In the genomic region with DNA sequence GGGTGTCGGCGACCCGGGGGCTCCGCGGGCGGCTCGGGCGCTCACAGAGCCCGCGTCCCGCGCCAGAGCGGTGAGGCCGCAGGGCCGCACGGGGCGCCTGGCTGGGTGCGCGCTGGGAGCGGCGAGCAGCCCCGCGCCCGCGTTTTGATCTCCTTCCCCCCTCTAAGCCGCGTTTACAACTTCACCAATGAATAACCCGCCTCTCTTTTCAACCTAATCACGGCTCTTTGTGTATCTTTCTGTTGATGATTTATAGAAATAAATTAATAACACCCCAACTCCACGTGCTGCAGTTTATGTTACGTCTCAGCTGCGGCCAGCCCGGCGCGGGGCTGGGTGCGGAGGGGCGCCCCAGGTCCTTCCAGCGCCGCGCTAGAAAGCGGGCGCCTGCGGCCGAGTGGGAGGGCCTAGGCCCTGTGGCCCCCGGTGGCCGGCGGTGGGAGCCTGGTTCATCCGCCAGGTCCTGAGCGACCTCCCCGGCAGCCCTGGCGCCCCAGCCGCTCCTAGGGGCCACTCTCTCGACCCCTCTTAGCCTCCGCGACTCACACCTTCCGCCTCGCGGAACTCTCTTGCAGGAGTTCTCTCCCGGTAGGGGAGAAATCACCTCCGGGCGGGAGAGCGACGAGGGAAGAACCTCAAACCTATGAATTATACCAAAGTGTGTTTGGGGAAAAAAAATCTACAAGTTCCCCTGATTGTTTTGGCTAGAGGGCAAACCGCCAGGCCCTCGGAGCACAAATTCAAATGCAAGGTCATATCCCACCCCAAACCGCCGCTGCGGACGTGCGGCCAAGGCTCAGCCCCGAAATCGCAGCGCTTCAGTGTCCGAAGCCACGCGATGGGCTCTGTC, we compare ENCODE assay signal across 9 cellular contexts. TPM values are rescaled to one million over a fixed set of nuclear protein-coding genes. Genes with fewer than 3 reads are reported as not detected.
DNase-seq lines count a peak whose midpoint lies in the region; ATAC-seq, FAIRE-seq and TF ChIP-seq lines count a peak whose summit lies in the region.
"Had no signal": no experiment of that assay in that cellular context is flagged by ENCODE, and none has a peak within 500 bp of the region (broad histone marks: within the 10 kb centered on the region; RNA-seq: fewer than 3 reads in every experiment).

No MANE protein-coding gene starts in this region.

- no peak overlapping the region for H3K27ac ChIP-seq in Panc1 (ENCODE audit: low read length)
- no peak overlapping the region for H3K27ac ChIP-seq in trophoblast cell (ENCODE audit: low read depth, low read length)

- in situ Hi-C loops in Panc1 (cut with HindIII; ENCODE audit: low pct_unique_long_range_greater_than_20kb, low sequenced_read_pairs), result no loop called here

- H3K14ac ChIP-seq in trophoblast cell (ENCODE audit: low read length), result no peak overlapping the region

- no peaks in the 10 kb centered on the region for H3K79me2 ChIP-seq in trophoblast cell (ENCODE audit: control insufficient read depth, insufficient read depth, low read length, poor library complexity)

- H3K4me3 ChIP-seq in Panc1 (ENCODE audit: low read depth in 2 of 2, low read length in 2 of 2) (peak overlapping the region; percentile 27 to 35), trophoblast cell (ENCODE audit: low read depth, low read length) (no peak overlapping the region)

- H3K9me3 ChIP-seq in Panc1 (ENCODE audit: control insufficient read depth, insufficient read depth, low read depth, low read length), result no peaks in the 10 kb centered on the region
- H3K9me3 ChIP-seq in trophoblast cell (ENCODE audit: insufficient read depth, low read depth, low read length), result no peaks in the 10 kb centered on the region

- H3K9ac ChIP-seq in trophoblast cell (ENCODE audit: low read length), result no peak overlapping the region

- no peak overlapping the region for H2BK12ac ChIP-seq in trophoblast cell (ENCODE audit: low read length)

- DNase-seq in GM12891 (ENCODE audit: insufficient read length, low spot score) (peak; percentile 37), Panc1 (ENCODE audit: low read depth, low spot score) (no peak), trophoblast cell (peak in 1 of 2 donors; percentile 20), GOT3 (lab: John Stamatoyannopoulos, UW) (no peak), cerebellum (ENCODE audit: low spot score) (no peak)
- DNase-seq: hippocampal formation had no signal

- no peak overlapping the region for H4K12ac ChIP-seq in trophoblast cell (ENCODE audit: low read depth, low read length)

- no peak overlapping the region for H2AFZ ChIP-seq in trophoblast cell (ENCODE audit: insufficient read depth, low read length, poor library complexity)

- no TSS peak for BruUV-seq in Panc1 (replicated peaks; lab: Mats Ljungman, UMichigan)

- no peaks in the 10 kb centered on the region; the same call in none of the 2 replicates for H3K36me3 ChIP-seq in Panc1 (ENCODE audit: control insufficient read depth, insufficient read depth, low read length)
- H3K36me3 ChIP-seq in trophoblast cell (ENCODE audit: control insufficient read depth in 1 of 2, insufficient read depth in 2 of 2, low read length in 2 of 2), result no peaks in the 10 kb centered on the region

- H3K4me1 ChIP-seq in Panc1 (ENCODE audit: control insufficient read depth, insufficient read depth, low read length), result no peaks in the 10 kb centered on the region
- H3K4me1 ChIP-seq in trophoblast cell (ENCODE audit: control insufficient read depth in 1 of 2, insufficient read depth in 2 of 2, low read length in 2 of 2), result peaks cover 9 to 18% of the 10 kb centered on the region in 2 experiments

- TF ChIP-seq POLR2A in GM12891 (IDR thresholded peaks at IDR 0.05; ENCODE audit: low read depth, low read length), result no peak

- no CpG with 5 or more reads among the region's 76 CpGs for WGBS in trophoblast cell (ENCODE audit: extremely low coverage, insufficient coverage, insufficient read length)

- TF ChIP-seq CTCF in Panc1 (IDR thresholded peaks at IDR 0.05), result no peak

- POLR2A ChIA-PET in Panc1 (lab: Charles Lee), result no interaction called here

- peak overlapping the region; percentile 46 for H3K4me2 ChIP-seq in trophoblast cell (ENCODE audit: low read length)

- CTCF ChIA-PET in Panc1 (lab: Charles Lee), result no interaction called here

- ATAC-seq in Panc1 (peak; percentile 55), esophagus mucosa (peak; percentile 24), HG02938 (IDR thresholded peaks at IDR 0.05; ENCODE audit: unreplicated experiment) (no peak), HG02970 (IDR thresholded peaks at IDR 0.05; ENCODE audit: low FRiP score, unreplicated experiment) (no peak)

- H4K8ac ChIP-seq in trophoblast cell (ENCODE audit: low read depth, low read length), result no peak overlapping the region

- H2BK5ac ChIP-seq in trophoblast cell (ENCODE audit: low read depth, low read length, poor library complexity), result no peak overlapping the region

- H3K4ac ChIP-seq in trophoblast cell (ENCODE audit: low read depth, low read length), result no peak overlapping the region

- H3K27me3 ChIP-seq in Panc1 (ENCODE audit: control insufficient read depth, insufficient read depth, low read length), result peaks cover 18% of the 10 kb centered on the region
- H3K27me3 ChIP-seq in trophoblast cell (ENCODE audit: insufficient read depth, low read length), result peaks cover 65% of the 10 kb centered on the region

- FAIRE-seq in GM12891 (lab: Jason Lieb, UNC), result no peak

- no peak overlapping the region for H3K18ac ChIP-seq in trophoblast cell (ENCODE audit: low read length)

- no peak overlapping the region for H4K91ac ChIP-seq in trophoblast cell (ENCODE audit: low read depth, low read length)

- no peak overlapping the region for H2BK120ac ChIP-seq in trophoblast cell (ENCODE audit: insufficient read depth, low read length, poor library complexity)

- H3K79me1 ChIP-seq in trophoblast cell (ENCODE audit: low read length), result no peaks in the 10 kb centered on the region

- no peak overlapping the region for H2AK5ac ChIP-seq in trophoblast cell (ENCODE audit: low read length)

- intact Hi-C loops in Panc1 (cut with micrococcal nuclease; ENCODE audit: unreplicated experiment), result no loop called here

- no peak overlapping the region for H3K23ac ChIP-seq in trophoblast cell (ENCODE audit: low read length)

TF ChIP-seq in GM12891, 5 proteins besides CTCF, POLR2A, EP300 and RAD21:
- TF ChIP-seq POLR2AphosphoS5 (IDR thresholded peaks at IDR 0.05; ENCODE audit: low read depth, low read length) (no peak), TAF1 (IDR thresholded peaks at IDR 0.05; ENCODE audit: low read depth, low read length) (no peak), PAX5 (IDR thresholded peaks at IDR 0.05; ENCODE audit: insufficient read depth, low read length, severe bottlenecking) (no peak), POU2F2 (IDR thresholded peaks at IDR 0.05; ENCODE audit: low read depth, low read length) (no peak)

RNA-seq across cellular contexts. Expression of gene HNF1B, which starts 1.9 kb away (rescaled TPM):
- polyA plus RNA-seq in GM12891 (2012; ENCODE audit: low read depth, missing spikeins), result 2.9 TPM
- total RNA-seq in Panc1 (2021; ENCODE audit: unreplicated experiment) (not detected), esophagus mucosa (not detected), cerebellum (not detected)
- not detected for polyA plus RNA-seq in Panc1 (2012; ENCODE audit: insufficient read length)
- 0.03 TPM in 1 of 2 replicates, not detected in the other for polyA plus RNA-seq in trophoblast cell (2013)

Comparison
In these comparisons a context has a peak if more than half of its experiments do, and no peak if none do; other contexts are left out.
1. ATAC-seq: peak in Panc1 (single experiment) and esophagus mucosa (single experiment); none in HG02938 (single experiment) and HG02970 (single experiment).